10 cellular contexts compared by ENCODE assay signal in genomic region chr12:111435661-111436201, GRCh38. TPM values are rescaled to one million over a fixed set of nuclear protein-coding genes. Genes with fewer than 3 reads are reported as not detected.
A peak's percentile ranks its signal among the peaks of the same experiment; 100 is the strongest.
DNase-seq lines count a peak whose midpoint lies in the region; ATAC-seq and TF ChIP-seq lines count a peak whose summit lies in the region.
"Had no signal": no experiment of that assay in that cellular context is flagged by ENCODE, and none has a peak within 500 bp of the region (broad histone marks: within the 10 kb centered on the region; RNA-seq: fewer than 3 reads in every experiment).

No MANE protein-coding gene starts in this region.

- H3K4me2 ChIP-seq in mammary epithelial cell (ENCODE audit: insufficient read depth, low read depth, low read length): peak overlapping the region; percentile 43

- H3K27me3 Mint-ChIP-seq in CD4-positive, alpha-beta memory T cell: no peaks in the 10 kb centered on the region
- H3K27me3 Mint-ChIP-seq in IgD-negative memory B cell: no peaks in the 10 kb centered on the region

- POLR2A ChIA-PET in CD4-positive, alpha-beta memory T cell (lab: Charles Lee; ENCODE audit: partially characterized antibody): interaction anchor here (1.2 to 27.1 kb wide), 7 partner anchors 11 to 689 kb away, joined by 3 to 683 read pairs (median 17); partner anchors contain the start of genes MAPKAPK5, SH2B3 and TRAFD1

- H3K4me3 ChIP-seq in CD4-positive, alpha-beta memory T cell (ENCODE audit: low read length in 2 of 2): peak overlapping the region in 1 of 2 donors; percentile 38
- H3K4me3 ChIP-seq in mammary epithelial cell (replicated peaks in 1 of 3; ENCODE audit: insufficient read depth in 1 of 3, low read depth in 2 of 3, low read length in 3 of 3) (no peak overlapping the region), neutrophil (ENCODE audit: low read depth in 1 of 2, low read length in 1 of 2) (no peak overlapping the region)

- no peaks in the 10 kb centered on the region for H3K9me3 Mint-ChIP-seq in CD4-positive, alpha-beta memory T cell
- no peaks in the 10 kb centered on the region for H3K9me3 Mint-ChIP-seq in IgD-negative memory B cell

- peaks cover 85% of the 10 kb centered on the region for H3K79me2 ChIP-seq in mammary epithelial cell (ENCODE audit: insufficient read depth, low read length)

- H3K27me3 ChIP-seq in CD4-positive, alpha-beta memory T cell (ENCODE audit: insufficient read depth, low read length): no peaks in the 10 kb centered on the region
- H3K27me3 ChIP-seq in mammary epithelial cell (ENCODE audit: insufficient read depth, low read length) (no peaks in the 10 kb centered on the region), neutrophil (no peaks in the 10 kb centered on the region)

- H3K36me3 ChIP-seq in CD4-positive, alpha-beta memory T cell (ENCODE audit: insufficient read depth, low read length): no peaks in the 10 kb centered on the region
- H3K36me3 ChIP-seq in mammary epithelial cell (ENCODE audit: insufficient read depth, low read length) (no peaks in the 10 kb centered on the region), neutrophil (no peaks in the 10 kb centered on the region)

- H3K27ac ChIP-seq in CD4-positive, alpha-beta memory T cell (ENCODE audit: low read depth, low read length): peak overlapping the region; percentile 98
- H3K27ac ChIP-seq in mammary epithelial cell (ENCODE audit: insufficient read depth, low read depth, low read length) (no peak overlapping the region), neutrophil (peak overlapping the region; percentile 67)
- H3K27ac ChIP-seq: VCaP had no signal

- peak overlapping the region; percentile 98 to 100 (median 99) for H3K27ac Mint-ChIP-seq in CD4-positive, alpha-beta memory T cell
- peak overlapping the region; percentile 99 for H3K27ac Mint-ChIP-seq in IgD-negative memory B cell

- no peaks in the 10 kb centered on the region for H3K9me3 ChIP-seq in CD4-positive, alpha-beta memory T cell (ENCODE audit: control insufficient read depth in 1 of 2, low read length in 2 of 2)
- H3K9me3 ChIP-seq in mammary epithelial cell (replicated peaks; ENCODE audit: insufficient read depth, low read length): no peaks in the 10 kb centered on the region
- H3K9me3 ChIP-seq in neutrophil: no peaks in the 10 kb centered on the region

- WGBS in mammary epithelial cell (ENCODE audit: low coverage, missing lambda C conversion rate): 64% methylated on average over 12 of the region's 16 CpGs

- H4K20me1 ChIP-seq in mammary epithelial cell (ENCODE audit: insufficient read depth, low read length): peaks cover 1% of the 10 kb centered on the region

- H3K9ac ChIP-seq in mammary epithelial cell (ENCODE audit: insufficient read depth, low read length): no peak overlapping the region

- BruUV-seq in mammary epithelial cell (replicated peaks; lab: Mats Ljungman, UMichigan): no TSS peak

- TF ChIP-seq CTCF in mammary epithelial cell (conservative IDR thresholded peaks at IDR 0.05 in 1 of 2, IDR thresholded peaks at IDR 0.05 in 1 of 2; ENCODE audit: extremely low read depth in 1 of 2, insufficient read depth in 1 of 2, low read depth in 1 of 2, low read length in 2 of 2): no peak
- TF ChIP-seq CTCF in neutrophil (IDR thresholded peaks at IDR 0.05): no peak

- dilution Hi-C loops in mammary epithelial cell (cut with HindIII; ENCODE audit: low sequenced_read_pairs): no loop called here

- H3K36me3 Mint-ChIP-seq in CD4-positive, alpha-beta memory T cell: peaks cover 5 to 34% of the 10 kb centered on the region in 2 donors
- H3K36me3 Mint-ChIP-seq in IgD-negative memory B cell: peaks cover 2% of the 10 kb centered on the region

- ATAC-seq in GM21786 (IDR thresholded peaks at IDR 0.05; ENCODE audit: unreplicated experiment) (no peak), HG03521 (IDR thresholded peaks at IDR 0.05; ENCODE audit: unreplicated experiment) (no peak)

- intact Hi-C loops in CD4-positive, alpha-beta memory T cell (cut with micrococcal nuclease): loop anchor here (1.0 kb wide), 2 partner anchors 10 to 30 kb away; partner anchors contain the start of gene SH2B3
- intact Hi-C loops in mammary epithelial cell (cut with micrococcal nuclease): loop anchor here (10.0 kb wide), 1 partner anchor 541 kb away; no protein-coding TSS in a partner anchor

- peak in 2 of 5 donors; percentile 33 to 69 for DNase-seq in CD4-positive, alpha-beta memory T cell
- DNase-seq in mammary epithelial cell: no peak
- DNase-seq in NCI-H1092 treated with DMSO at 0.1 percent for 48 hours (lab: John Stamatoyannopoulos, UW): no peak
- no peak for DNase-seq in stimulated activated CD4-positive, alpha-beta T cell treated with anti-CD3 and anti-CD28 coated beads, Interleukin-4, amount 100 ng/mL, for 1 hour
- DNase-seq: mesendoderm had no signal

- peak overlapping the region; percentile 86 to 91 (median 88) for H3K4me3 Mint-ChIP-seq in CD4-positive, alpha-beta memory T cell
- H3K4me3 Mint-ChIP-seq in IgD-negative memory B cell: peak overlapping the region; percentile 75 to 90 (median 88)

- CTCF ChIA-PET in CD4-positive, alpha-beta memory T cell (lab: Charles Lee; ENCODE audit: partially characterized antibody): interaction anchor here (1.3 to 7.1 kb wide), 8 partner anchors 9 to 93 kb away, joined by 4 to 99 read pairs (median 26); partner anchors contain the start of gene SH2B3
- CTCF ChIA-PET in mammary epithelial cell (lab: Charles Lee; ENCODE audit: low non-redundant PET): no interaction called here

- peaks cover 95% of the 10 kb centered on the region for H3K4me1 ChIP-seq in CD4-positive, alpha-beta memory T cell (ENCODE audit: insufficient read depth, low read length)
- H3K4me1 ChIP-seq in mammary epithelial cell (ENCODE audit: insufficient read depth, low read length): peaks cover 56% of the 10 kb centered on the region
- H3K4me1 ChIP-seq in neutrophil (ENCODE audit: control insufficient read depth in 1 of 2, insufficient read depth in 1 of 2, low read depth in 1 of 2, low read length in 1 of 2): peaks cover 83 to 95% of the 10 kb centered on the region in 2 experiments

- peaks cover 70 to 97% (median 83%) of the 10 kb centered on the region in 4 donors for H3K4me1 Mint-ChIP-seq in CD4-positive, alpha-beta memory T cell
- H3K4me1 Mint-ChIP-seq in IgD-negative memory B cell: peaks cover 53 to 78% (median 62%) of the 10 kb centered on the region in 3 donors

- no peak overlapping the region for H2AFZ ChIP-seq in mammary epithelial cell (ENCODE audit: low read depth, low read length)

- in situ Hi-C loops in mammary epithelial cell (cut with MboI; ENCODE audit: low sequenced_read_pairs in 2 of 2): no loop called here

RNA-seq across cellular contexts. Expression of gene SH2B3, which starts 30.0 kb away (rescaled TPM):
- 10 to 100 TPM; 25.3 to 28.2 TPM for total RNA-seq in CD4-positive, alpha-beta memory T cell
- polyA plus RNA-seq in CD4-positive, alpha-beta memory T cell: 10 to 100 TPM in 1 of 2 donors, 1 to 10 TPM in 1; 4.2 to 14.2 TPM
- polyA plus RNA-seq in IgD-negative memory B cell: 10.3 TPM
- 10 to 100 TPM; 11.7 to 15.8 TPM for total RNA-seq in mammary epithelial cell
- 18.1 TPM for polyA plus RNA-seq in mammary epithelial cell
- polyA minus RNA-seq in mammary epithelial cell: 20.3 TPM
